17 cellular contexts compared by ENCODE assay signal in genomic region chr3:116341916-116342315, GRCh38.
"Had no signal": no experiment of that assay in that cellular context is flagged by ENCODE, and none has a peak within 500 bp of the region (broad histone marks: within the 10 kb centered on the region; RNA-seq: fewer than 3 reads in every experiment).

No MANE protein-coding gene starts in this region.

- ATAC-seq: natural killer cell treated with Interleukin-12 subunit alpha and Interleukin-12 subunit beta and Interleukin-15 and Interleukin-18, amount 100 ng/mL, for 72 hours; right cardiac atrium had no signal

- H3K27ac ChIP-seq: ascending aorta, breast epithelium, uterus had no signal

- H3K27me3 ChIP-seq: ascending aorta, breast epithelium, tibial nerve, uterus had no signal

- H3K9me3 ChIP-seq: ascending aorta, breast epithelium, tibial nerve, uterus had no signal

- H3K36me3 ChIP-seq: ascending aorta, breast epithelium, tibial nerve, uterus had no signal

- DNase-seq: activated CD4-positive, alpha-beta T cell treated with anti-CD3 and anti-CD28 coated beads, Interleukin-2, amount 50 U/mL, for 4 hours; activated naive CD4-positive, alpha-beta T cell treated with anti-CD3 and anti-CD28 coated beads for 36 hours; cerebellar nuclear complex; effector CD8-positive, alpha-beta T cell; foreskin fibroblast; mesendoderm; right cardiac atrium; small intestine; stimulated activated CD4-positive, alpha-beta T cell treated with anti-CD3 and anti-CD28 coated beads, Interleukin-4, amount 100 ng/mL, for 4 hours; stimulated activated CD8-positive, alpha-beta memory T cell treated with anti-CD3 and anti-CD28 coated beads, Interleukin-4, amount 100 ng/mL, for 48 hours; stimulated activated naive CD4-positive, alpha-beta T cell treated with Interleukin-2 at 50 U/mL for 16 hours; substantia nigra; uterus had no signal

- H3K4me1 ChIP-seq: ascending aorta, breast epithelium, tibial nerve, uterus had no signal

- H3K4me3 ChIP-seq: ascending aorta, breast epithelium, tibial nerve, uterus had no signal
